In genomic region chr11:32148824-32149223, GRCh38 we compare ENCODE assay signal across 15 cellular contexts. TPM values are rescaled to one million over a fixed set of nuclear protein-coding genes. Genes with fewer than 3 reads are reported as not detected.
DNase-seq lines count a peak whose midpoint lies in the region; ATAC-seq lines count a peak whose summit lies in the region.
"Had no signal": no experiment of that assay in that cellular context is flagged by ENCODE, and none has a peak within 500 bp of the region (broad histone marks: within the 10 kb centered on the region; RNA-seq: fewer than 3 reads in every experiment).

No MANE protein-coding gene starts in this region.

- ATAC-seq in GM18907 (IDR thresholded peaks at IDR 0.05; ENCODE audit: unreplicated experiment) (no peak), HG02981 (IDR thresholded peaks at IDR 0.05; ENCODE audit: unreplicated experiment) (no peak)
- ATAC-seq: GM23338 had no signal

- DNase-seq in ELR (ENCODE audit: low read depth) (peak; percentile 62), OCI-M1 (lab: John Stamatoyannopoulos, UW) (peak; percentile 13), fibroblast of peridontal ligament (ENCODE audit: extremely low read depth) (peak; percentile 18), renal cortical epithelial cell (ENCODE audit: low read depth) (peak; percentile 11), T-helper 2 cell (no peak), NCI-H1436 treated with DMSO at 0.1 percent for 48 hours (lab: John Stamatoyannopoulos, UW) (no peak)
- DNase-seq: COR-L47; MM.1S; NCI-H1105; NCI-H187; NK-92 treated with Interleukin-12 subunit alpha and Interleukin-12 subunit beta, amount 100 ng/mL, for 24 hours; SJCRH30 had no signal

RNA-seq across cellular contexts. Expression of gene RCN1, which starts 58.0 kb away (rescaled TPM):
- 245 and 372 TPM in 2 replicates for total RNA-seq in renal cortical epithelial cell

Comparison
In these comparisons a context has a peak if more than half of its experiments do, and no peak if none do; other contexts are left out.
1. DNase-seq: peak in ELR (single experiment), OCI-M1 (single experiment), fibroblast of peridontal ligament (single experiment) and renal cortical epithelial cell (single experiment); none in T-helper 2 cell (0 of 5) and NCI-H1436 treated with DMSO at 0.1 percent for 48 hours (single experiment).